1 cellular context compared by ENCODE assay signal in the genomic region with DNA sequence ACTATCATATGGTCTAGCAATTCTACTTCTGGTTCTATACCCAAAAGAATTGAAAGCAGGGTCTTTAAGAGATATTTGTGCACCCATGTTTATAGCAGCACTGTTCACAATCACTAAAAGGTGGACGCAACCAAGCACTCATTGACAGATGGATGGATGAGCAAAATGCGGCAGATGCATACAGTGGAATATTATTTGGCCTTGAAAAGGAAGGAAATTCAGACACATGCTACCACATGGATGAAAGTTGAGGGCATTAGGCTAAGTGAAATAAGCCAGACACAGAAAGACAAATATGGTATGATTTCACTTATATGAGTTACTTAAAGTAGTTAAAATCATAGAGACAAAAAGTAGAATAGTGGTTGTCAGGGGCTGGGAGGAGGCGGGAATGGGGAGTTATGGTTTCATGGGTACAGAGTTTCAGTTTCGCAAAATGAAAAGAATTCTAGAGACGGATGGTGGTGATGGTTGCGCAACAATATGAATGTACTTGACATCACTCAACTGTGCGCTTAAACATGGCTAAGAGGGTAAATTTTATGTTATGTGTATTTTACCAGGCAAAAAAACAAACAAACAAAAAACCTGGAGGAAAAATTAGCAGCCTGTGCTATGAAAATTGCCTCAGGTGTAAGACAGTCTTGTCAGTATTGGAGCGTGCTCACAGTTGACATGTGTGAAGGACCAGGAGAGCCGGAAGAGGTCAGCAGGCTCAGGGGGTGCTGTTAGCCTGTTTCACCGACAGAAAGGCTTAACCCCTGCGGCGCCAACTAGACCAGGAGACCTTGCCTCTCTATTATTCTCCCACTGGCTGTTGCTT.
TF ChIP-seq lines count a peak whose summit lies in the region.

No MANE protein-coding gene starts in this region.

TF ChIP-seq in K562, 482 proteins besides CTCF, POLR2A, EP300 and RAD21 (continued from another document and continues in another):
- TF ChIP-seq, protein P1, sequence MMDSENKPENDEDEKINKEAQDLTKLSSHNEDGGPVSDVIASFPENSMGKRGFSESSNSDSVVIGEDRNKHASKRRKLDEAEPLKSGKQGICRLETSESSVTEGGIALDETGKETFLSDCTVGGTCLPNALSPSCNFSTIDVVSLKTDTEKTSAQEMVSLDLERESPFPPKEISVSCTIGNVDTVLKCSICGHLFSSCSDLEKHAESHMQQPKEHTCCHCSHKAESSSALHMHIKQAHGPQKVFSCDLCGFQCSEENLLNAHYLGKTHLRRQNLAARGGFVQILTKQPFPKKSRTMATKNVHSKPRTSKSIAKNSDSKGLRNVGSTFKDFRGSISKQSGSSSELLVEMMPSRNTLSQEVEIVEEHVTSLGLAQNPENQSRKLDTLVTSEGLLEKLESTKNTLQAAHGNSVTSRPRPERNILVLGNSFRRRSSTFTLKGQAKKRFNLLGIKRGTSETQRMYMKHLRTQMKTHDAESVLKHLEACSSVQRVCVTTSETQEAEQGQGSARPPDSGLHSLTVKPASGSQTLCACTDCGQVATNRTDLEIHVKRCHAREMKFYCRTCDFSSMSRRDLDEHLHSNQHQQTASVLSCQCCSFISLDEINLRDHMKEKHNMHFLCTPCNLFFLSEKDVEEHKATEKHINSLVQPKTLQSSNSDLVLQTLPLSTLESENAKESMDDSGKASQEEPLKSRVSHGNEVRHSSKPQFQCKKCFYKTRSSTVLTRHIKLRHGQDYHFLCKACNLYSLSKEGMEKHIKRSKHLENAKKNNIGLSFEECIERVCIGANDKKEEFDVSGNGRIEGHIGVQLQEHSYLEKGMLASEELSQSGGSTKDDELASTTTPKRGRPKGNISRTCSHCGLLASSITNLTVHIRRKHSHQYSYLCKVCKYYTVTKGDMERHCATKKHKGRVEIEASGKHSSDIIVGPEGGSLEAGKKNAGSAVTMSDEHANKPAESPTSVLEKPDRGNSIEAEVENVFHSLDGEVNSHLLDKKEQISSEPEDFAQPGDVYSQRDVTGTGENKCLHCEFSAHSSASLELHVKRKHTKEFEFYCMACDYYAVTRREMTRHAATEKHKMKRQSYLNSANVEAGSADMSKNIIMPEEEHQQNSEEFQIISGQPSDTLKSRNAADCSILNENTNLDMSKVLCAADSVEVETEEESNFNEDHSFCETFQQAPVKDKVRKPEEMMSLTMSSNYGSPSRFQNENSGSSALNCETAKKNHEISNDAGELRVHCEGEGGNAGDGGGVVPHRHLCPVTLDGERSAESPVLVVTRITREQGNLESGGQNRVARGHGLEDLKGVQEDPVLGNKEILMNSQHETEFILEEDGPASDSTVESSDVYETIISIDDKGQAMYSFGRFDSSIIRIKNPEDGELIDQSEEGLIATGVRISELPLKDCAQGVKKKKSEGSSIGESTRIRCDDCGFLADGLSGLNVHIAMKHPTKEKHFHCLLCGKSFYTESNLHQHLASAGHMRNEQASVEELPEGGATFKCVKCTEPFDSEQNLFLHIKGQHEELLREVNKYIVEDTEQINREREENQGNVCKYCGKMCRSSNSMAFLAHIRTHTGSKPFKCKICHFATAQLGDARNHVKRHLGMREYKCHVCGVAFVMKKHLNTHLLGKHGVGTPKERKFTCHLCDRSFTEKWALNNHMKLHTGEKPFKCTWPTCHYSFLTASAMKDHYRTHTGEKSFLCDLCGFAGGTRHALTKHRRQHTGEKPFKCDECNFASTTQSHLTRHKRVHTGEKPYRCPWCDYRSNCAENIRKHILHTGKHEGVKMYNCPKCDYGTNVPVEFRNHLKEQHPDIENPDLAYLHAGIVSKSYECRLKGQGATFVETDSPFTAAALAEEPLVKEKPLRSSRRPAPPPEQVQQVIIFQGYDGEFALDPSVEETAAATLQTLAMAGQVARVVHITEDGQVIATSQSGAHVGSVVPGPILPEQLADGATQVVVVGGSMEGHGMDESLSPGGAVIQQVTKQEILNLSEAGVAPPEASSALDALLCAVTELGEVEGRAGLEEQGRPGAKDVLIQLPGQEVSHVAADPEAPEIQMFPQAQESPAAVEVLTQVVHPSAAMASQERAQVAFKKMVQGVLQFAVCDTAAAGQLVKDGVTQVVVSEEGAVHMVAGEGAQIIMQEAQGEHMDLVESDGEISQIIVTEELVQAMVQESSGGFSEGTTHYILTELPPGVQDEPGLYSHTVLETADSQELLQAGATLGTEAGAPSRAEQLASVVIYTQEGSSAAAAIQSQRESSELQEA (IDR thresholded peaks at IDR 0.05; ENCODE audit: low read depth): no peak
- no peak for TF ChIP-seq ZNF263 (CRISPR knock-in tag; IDR thresholded peaks at IDR 0.05; ENCODE audit: borderline replicate concordance)
- TF ChIP-seq, protein P2, sequence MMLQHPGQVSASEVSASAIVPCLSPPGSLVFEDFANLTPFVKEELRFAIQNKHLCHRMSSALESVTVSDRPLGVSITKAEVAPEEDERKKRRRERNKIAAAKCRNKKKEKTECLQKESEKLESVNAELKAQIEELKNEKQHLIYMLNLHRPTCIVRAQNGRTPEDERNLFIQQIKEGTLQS (IDR thresholded peaks at IDR 0.05): peak; percentile 62
- TF ChIP-seq, protein P2 (CRISPR knock-in tag; conservative IDR thresholded peaks at IDR 0.05): no peak
- TF ChIP-seq, protein P3, sequence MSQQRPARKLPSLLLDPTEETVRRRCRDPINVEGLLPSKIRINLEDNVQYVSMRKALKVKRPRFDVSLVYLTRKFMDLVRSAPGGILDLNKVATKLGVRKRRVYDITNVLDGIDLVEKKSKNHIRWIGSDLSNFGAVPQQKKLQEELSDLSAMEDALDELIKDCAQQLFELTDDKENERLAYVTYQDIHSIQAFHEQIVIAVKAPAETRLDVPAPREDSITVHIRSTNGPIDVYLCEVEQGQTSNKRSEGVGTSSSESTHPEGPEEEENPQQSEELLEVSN (IDR thresholded peaks at IDR 0.05; ENCODE audit: borderline replicate concordance in 1 of 2, extremely low read depth in 1 of 2, insufficient read depth in 1 of 2, insufficient read length in 1 of 2, low read depth in 1 of 2, low read length in 1 of 2, poor library complexity in 1 of 2, severe bottlenecking in 1 of 2): peak in 1 of 2 experiments; percentile 44
- TF ChIP-seq, protein P4, sequence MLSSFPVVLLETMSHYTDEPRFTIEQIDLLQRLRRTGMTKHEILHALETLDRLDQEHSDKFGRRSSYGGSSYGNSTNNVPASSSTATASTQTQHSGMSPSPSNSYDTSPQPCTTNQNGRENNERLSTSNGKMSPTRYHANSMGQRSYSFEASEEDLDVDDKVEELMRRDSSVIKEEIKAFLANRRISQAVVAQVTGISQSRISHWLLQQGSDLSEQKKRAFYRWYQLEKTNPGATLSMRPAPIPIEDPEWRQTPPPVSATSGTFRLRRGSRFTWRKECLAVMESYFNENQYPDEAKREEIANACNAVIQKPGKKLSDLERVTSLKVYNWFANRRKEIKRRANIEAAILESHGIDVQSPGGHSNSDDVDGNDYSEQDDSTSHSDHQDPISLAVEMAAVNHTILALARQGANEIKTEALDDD (IDR thresholded peaks at IDR 0.05): peak; percentile 27; the same call in 1 of the 2 replicates
- TF ChIP-seq, protein P5, sequence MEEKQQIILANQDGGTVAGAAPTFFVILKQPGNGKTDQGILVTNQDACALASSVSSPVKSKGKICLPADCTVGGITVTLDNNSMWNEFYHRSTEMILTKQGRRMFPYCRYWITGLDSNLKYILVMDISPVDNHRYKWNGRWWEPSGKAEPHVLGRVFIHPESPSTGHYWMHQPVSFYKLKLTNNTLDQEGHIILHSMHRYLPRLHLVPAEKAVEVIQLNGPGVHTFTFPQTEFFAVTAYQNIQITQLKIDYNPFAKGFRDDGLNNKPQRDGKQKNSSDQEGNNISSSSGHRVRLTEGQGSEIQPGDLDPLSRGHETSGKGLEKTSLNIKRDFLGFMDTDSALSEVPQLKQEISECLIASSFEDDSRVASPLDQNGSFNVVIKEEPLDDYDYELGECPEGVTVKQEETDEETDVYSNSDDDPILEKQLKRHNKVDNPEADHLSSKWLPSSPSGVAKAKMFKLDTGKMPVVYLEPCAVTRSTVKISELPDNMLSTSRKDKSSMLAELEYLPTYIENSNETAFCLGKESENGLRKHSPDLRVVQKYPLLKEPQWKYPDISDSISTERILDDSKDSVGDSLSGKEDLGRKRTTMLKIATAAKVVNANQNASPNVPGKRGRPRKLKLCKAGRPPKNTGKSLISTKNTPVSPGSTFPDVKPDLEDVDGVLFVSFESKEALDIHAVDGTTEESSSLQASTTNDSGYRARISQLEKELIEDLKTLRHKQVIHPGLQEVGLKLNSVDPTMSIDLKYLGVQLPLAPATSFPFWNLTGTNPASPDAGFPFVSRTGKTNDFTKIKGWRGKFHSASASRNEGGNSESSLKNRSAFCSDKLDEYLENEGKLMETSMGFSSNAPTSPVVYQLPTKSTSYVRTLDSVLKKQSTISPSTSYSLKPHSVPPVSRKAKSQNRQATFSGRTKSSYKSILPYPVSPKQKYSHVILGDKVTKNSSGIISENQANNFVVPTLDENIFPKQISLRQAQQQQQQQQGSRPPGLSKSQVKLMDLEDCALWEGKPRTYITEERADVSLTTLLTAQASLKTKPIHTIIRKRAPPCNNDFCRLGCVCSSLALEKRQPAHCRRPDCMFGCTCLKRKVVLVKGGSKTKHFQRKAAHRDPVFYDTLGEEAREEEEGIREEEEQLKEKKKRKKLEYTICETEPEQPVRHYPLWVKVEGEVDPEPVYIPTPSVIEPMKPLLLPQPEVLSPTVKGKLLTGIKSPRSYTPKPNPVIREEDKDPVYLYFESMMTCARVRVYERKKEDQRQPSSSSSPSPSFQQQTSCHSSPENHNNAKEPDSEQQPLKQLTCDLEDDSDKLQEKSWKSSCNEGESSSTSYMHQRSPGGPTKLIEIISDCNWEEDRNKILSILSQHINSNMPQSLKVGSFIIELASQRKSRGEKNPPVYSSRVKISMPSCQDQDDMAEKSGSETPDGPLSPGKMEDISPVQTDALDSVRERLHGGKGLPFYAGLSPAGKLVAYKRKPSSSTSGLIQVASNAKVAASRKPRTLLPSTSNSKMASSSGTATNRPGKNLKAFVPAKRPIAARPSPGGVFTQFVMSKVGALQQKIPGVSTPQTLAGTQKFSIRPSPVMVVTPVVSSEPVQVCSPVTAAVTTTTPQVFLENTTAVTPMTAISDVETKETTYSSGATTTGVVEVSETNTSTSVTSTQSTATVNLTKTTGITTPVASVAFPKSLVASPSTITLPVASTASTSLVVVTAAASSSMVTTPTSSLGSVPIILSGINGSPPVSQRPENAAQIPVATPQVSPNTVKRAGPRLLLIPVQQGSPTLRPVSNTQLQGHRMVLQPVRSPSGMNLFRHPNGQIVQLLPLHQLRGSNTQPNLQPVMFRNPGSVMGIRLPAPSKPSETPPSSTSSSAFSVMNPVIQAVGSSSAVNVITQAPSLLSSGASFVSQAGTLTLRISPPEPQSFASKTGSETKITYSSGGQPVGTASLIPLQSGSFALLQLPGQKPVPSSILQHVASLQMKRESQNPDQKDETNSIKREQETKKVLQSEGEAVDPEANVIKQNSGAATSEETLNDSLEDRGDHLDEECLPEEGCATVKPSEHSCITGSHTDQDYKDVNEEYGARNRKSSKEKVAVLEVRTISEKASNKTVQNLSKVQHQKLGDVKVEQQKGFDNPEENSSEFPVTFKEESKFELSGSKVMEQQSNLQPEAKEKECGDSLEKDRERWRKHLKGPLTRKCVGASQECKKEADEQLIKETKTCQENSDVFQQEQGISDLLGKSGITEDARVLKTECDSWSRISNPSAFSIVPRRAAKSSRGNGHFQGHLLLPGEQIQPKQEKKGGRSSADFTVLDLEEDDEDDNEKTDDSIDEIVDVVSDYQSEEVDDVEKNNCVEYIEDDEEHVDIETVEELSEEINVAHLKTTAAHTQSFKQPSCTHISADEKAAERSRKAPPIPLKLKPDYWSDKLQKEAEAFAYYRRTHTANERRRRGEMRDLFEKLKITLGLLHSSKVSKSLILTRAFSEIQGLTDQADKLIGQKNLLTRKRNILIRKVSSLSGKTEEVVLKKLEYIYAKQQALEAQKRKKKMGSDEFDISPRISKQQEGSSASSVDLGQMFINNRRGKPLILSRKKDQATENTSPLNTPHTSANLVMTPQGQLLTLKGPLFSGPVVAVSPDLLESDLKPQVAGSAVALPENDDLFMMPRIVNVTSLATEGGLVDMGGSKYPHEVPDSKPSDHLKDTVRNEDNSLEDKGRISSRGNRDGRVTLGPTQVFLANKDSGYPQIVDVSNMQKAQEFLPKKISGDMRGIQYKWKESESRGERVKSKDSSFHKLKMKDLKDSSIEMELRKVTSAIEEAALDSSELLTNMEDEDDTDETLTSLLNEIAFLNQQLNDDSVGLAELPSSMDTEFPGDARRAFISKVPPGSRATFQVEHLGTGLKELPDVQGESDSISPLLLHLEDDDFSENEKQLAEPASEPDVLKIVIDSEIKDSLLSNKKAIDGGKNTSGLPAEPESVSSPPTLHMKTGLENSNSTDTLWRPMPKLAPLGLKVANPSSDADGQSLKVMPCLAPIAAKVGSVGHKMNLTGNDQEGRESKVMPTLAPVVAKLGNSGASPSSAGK (IDR thresholded peaks at IDR 0.05): peak; percentile 70
- TF ChIP-seq, protein P6, sequence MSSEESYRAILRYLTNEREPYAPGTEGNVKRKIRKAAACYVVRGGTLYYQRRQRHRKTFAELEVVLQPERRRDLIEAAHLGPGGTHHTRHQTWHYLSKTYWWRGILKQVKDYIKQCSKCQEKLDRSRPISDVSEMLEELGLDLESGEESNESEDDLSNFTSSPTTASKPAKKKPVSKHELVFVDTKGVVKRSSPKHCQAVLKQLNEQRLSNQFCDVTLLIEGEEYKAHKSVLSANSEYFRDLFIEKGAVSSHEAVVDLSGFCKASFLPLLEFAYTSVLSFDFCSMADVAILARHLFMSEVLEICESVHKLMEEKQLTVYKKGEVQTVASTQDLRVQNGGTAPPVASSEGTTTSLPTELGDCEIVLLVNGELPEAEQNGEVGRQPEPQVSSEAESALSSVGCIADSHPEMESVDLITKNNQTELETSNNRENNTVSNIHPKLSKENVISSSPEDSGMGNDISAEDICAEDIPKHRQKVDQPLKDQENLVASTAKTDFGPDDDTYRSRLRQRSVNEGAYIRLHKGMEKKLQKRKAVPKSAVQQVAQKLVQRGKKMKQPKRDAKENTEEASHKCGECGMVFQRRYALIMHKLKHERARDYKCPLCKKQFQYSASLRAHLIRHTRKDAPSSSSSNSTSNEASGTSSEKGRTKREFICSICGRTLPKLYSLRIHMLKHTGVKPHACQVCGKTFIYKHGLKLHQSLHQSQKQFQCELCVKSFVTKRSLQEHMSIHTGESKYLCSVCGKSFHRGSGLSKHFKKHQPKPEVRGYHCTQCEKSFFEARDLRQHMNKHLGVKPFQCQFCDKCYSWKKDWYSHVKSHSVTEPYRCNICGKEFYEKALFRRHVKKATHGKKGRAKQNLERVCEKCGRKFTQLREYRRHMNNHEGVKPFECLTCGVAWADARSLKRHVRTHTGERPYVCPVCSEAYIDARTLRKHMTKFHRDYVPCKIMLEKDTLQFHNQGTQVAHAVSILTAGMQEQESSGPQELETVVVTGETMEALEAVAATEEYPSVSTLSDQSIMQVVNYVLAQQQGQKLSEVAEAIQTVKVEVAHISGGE (CRISPR knock-in tag; IDR thresholded peaks at IDR 0.05): 0 out of 6 replicates have a peak, but pooled peaks of 1 of the 3 experiments have one; percentile 28
- TF ChIP-seq, protein P7, sequence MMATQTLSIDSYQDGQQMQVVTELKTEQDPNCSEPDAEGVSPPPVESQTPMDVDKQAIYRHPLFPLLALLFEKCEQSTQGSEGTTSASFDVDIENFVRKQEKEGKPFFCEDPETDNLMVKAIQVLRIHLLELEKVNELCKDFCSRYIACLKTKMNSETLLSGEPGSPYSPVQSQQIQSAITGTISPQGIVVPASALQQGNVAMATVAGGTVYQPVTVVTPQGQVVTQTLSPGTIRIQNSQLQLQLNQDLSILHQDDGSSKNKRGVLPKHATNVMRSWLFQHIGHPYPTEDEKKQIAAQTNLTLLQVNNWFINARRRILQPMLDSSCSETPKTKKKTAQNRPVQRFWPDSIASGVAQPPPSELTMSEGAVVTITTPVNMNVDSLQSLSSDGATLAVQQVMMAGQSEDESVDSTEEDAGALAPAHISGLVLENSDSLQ (IDR thresholded peaks at IDR 0.05): peak; percentile 15; the same call in 1 of the 2 replicates
- TF ChIP-seq CREBBP (IDR thresholded peaks at IDR 0.05; ENCODE audit: low read depth, low read length): no peak
- no peak for TF ChIP-seq SMARCC2 (IDR thresholded peaks at IDR 0.05; ENCODE audit: low read depth)
